In the genomic region with DNA sequence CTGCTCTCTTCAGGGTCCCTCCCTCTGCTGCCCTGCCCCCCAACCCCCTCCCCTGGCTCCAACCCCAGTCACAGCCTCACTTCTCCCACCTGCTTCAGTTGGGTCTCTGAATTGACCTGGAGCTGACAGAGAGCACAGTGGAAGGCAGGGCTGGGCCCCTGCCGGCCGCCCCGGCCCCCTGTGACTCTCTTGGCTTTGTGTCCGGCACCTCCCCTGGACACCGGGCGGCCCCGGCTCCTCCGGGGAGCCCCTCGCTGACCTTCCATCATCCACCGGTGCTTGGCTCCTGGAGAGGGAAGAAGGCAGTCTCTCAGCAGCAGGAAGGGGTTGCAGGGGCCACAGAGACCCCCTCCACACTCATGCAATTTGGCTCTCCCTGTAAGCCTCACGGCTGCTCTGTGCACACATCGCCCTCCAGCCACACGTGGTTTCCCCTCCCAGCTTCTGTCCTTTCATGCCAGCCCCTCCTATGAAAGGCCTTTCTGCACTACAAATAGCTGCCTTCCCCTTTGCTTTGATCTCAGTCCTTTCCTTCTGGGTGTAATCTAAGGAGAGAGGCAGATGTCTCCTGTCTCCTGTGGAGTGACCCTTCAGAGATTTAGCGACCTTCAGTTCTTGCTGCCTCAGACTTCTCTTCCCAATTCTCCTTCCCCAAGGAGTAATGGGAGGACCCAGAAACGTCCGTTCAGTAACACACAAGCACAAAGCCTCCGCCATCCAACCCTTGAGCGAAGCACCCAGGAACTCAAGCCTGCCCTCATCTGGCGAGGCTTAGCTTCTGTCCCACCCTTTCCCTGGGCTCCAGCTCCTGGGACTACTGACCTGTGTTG, we compare ENCODE assay signal across 11 cellular contexts. TPM values are rescaled to one million over a fixed set of nuclear protein-coding genes. Genes with fewer than 3 reads are reported as not detected.
DNase-seq lines count a peak whose midpoint lies in the region; ATAC-seq, FAIRE-seq and TF ChIP-seq lines count a peak whose summit lies in the region.
"Had no signal": no experiment of that assay in that cellular context is flagged by ENCODE, and none has a peak within 500 bp of the region (broad histone marks: within the 10 kb centered on the region; RNA-seq: fewer than 3 reads in every experiment).

No MANE protein-coding gene starts in this region.

- no peak overlapping the region for H3K4ac ChIP-seq in neuronal stem cell (ENCODE audit: low read length)

- H3K9me3 ChIP-seq in neuronal stem cell (replicated peaks in 1 of 2; ENCODE audit: control insufficient read depth in 2 of 2, insufficient read depth in 1 of 2, low read depth in 1 of 2, low read length in 2 of 2) (no peaks in the 10 kb centered on the region), heart left ventricle (no peaks in the 10 kb centered on the region)

- TF ChIP-seq CTCF in heart left ventricle (IDR thresholded peaks at IDR 0.05) = peak in 2 of 12 donors; percentile 10 to 12
- TF ChIP-seq CTCF in GM13976 (IDR thresholded peaks at IDR 0.05; ENCODE audit: borderline replicate concordance, control extremely low read depth, extremely low read depth, insufficient read depth, missing control alignments) = no peak

- H3K4me3 Mint-ChIP-seq in dendritic cell treated with granulocyte-macrophage colony-stimulating factor and Interleukin-4, amounts not matched to agents 40 ng/mL and 50 ng/mL, for 4 days = no peak overlapping the region

- H2BK5ac ChIP-seq in neuronal stem cell (ENCODE audit: low read length) = peak overlapping the region; percentile 42

- no peaks in the 10 kb centered on the region for H3K9me3 Mint-ChIP-seq in dendritic cell treated with granulocyte-macrophage colony-stimulating factor and Interleukin-4, amounts not matched to agents 40 ng/mL and 50 ng/mL, for 4 days

- H3K4me1 ChIP-seq in neuronal stem cell (ENCODE audit: control insufficient read depth in 2 of 2, insufficient read depth in 1 of 2, low read depth in 1 of 2, low read length in 2 of 2) (peaks cover 20 to 41% of the 10 kb centered on the region in 2 donors), heart left ventricle (peaks cover 0 to 30% (median 14%) of the 10 kb centered on the region in 12 donors)

- H3K27me3 Mint-ChIP-seq in dendritic cell treated with granulocyte-macrophage colony-stimulating factor and Interleukin-4, amounts not matched to agents 40 ng/mL and 50 ng/mL, for 4 days = no peaks in the 10 kb centered on the region

- H3K9ac ChIP-seq in neuronal stem cell (ENCODE audit: low read depth, low read length, poor library complexity) = peak overlapping the region; percentile 75
- H3K9ac ChIP-seq: KMS-11 had no signal

- H3K4me3 ChIP-seq in neuronal stem cell (ENCODE audit: low read length in 2 of 2) (peak overlapping the region in 1 of 2 donors; percentile 18), heart left ventricle (no peak overlapping the region)
- H3K4me3 ChIP-seq: dorsolateral prefrontal cortex had no signal

- H3K18ac ChIP-seq in neuronal stem cell (ENCODE audit: low read length) = peak overlapping the region; percentile 88

- intact Hi-C loops in dendritic cell treated with granulocyte-macrophage colony-stimulating factor and Interleukin-4, amounts not matched to agents 40 ng/mL and 50 ng/mL, for 4 days (cut with micrococcal nuclease) = loop anchor here (10.0 kb wide), 1 partner anchor 257 kb away; the partner anchor contains the start of gene STAT5A
- intact Hi-C loops in heart left ventricle (cut with DNase I) = loop anchor here in 7 of 10 donors (5.0 to 10.0 kb wide), 4 partner anchors 39 to 287 kb away; no protein-coding TSS in a partner anchor

- H3K27me3 ChIP-seq in neuronal stem cell (ENCODE audit: control insufficient read depth in 3 of 3, insufficient read depth in 3 of 3, low read depth in 1 of 3, low read length in 3 of 3) = no peaks in the 10 kb centered on the region
- peaks cover 0 to 9% (median 0%) of the 10 kb centered on the region in 9 donors for H3K27me3 ChIP-seq in heart left ventricle
- H3K27me3 ChIP-seq: dorsolateral prefrontal cortex had no signal

- no peak overlapping the region for H4K91ac ChIP-seq in neuronal stem cell (ENCODE audit: low read depth, low read length, poor library complexity)

- ATAC-seq in heart left ventricle = no peak
- no peak for ATAC-seq in HG02763 (IDR thresholded peaks at IDR 0.05; ENCODE audit: unreplicated experiment)
- no peak for ATAC-seq in HG02840 (IDR thresholded peaks at IDR 0.05; ENCODE audit: low FRiP score, unreplicated experiment)

- peak overlapping the region; percentile 12 for H3K14ac ChIP-seq in neuronal stem cell (ENCODE audit: low read length)

- H3K36me3 ChIP-seq in neuronal stem cell (replicated peaks in 1 of 2; ENCODE audit: control insufficient read depth in 2 of 2, insufficient read depth in 2 of 2, low read length in 2 of 2) (peaks cover 11 to 22% of the 10 kb centered on the region in 2 donors), heart left ventricle (peaks cover 0 to 14% (median 12%) of the 10 kb centered on the region in 9 donors)

- no peak overlapping the region for H4K8ac ChIP-seq in neuronal stem cell (ENCODE audit: low read depth, low read length)

- TF ChIP-seq POLR2A in heart left ventricle (IDR thresholded peaks at IDR 0.05) = no peak

- WGBS in neuronal stem cell (ENCODE audit: extremely low coverage in 2 of 2, insufficient read length in 2 of 2, insufficient replicate concordance in 1 of 2), 2 donors = no CpG with 5 or more reads among the region's 19 CpGs
- WGBS in heart left ventricle, 4 donors = 54 to 65% (median 56%) methylated on average over 16 to 19 of the region's 19 CpGs

- H3K36me3 Mint-ChIP-seq in dendritic cell treated with granulocyte-macrophage colony-stimulating factor and Interleukin-4, amounts not matched to agents 40 ng/mL and 50 ng/mL, for 4 days (ENCODE audit: low read depth) = peaks cover 26% of the 10 kb centered on the region

- no peak overlapping the region for H3K23ac ChIP-seq in neuronal stem cell (ENCODE audit: low read depth, low read length, poor library complexity)

- peak; percentile 70 for FAIRE-seq in G401.6 (lab: Jason Lieb, UNC)

- DNase-seq in MV-4-11 (lab: John Stamatoyannopoulos, UW) (peak; percentile 19), neuronal stem cell (ENCODE audit: low spot score) (no peak), heart left ventricle (no peak), GM13976 (ENCODE audit: low spot score) (no peak)
- DNase-seq: dorsolateral prefrontal cortex, substantia nigra had no signal

- H3K27ac ChIP-seq in neuronal stem cell (replicated peaks; ENCODE audit: low read length) (peak overlapping the region; percentile 55), heart left ventricle (no peak overlapping the region)
- H3K27ac ChIP-seq: dorsolateral prefrontal cortex, KMS-11 had no signal

- H3K4me1 Mint-ChIP-seq in dendritic cell treated with granulocyte-macrophage colony-stimulating factor and Interleukin-4, amounts not matched to agents 40 ng/mL and 50 ng/mL, for 4 days (ENCODE audit: low read depth) = peaks cover 53% of the 10 kb centered on the region

- in situ Hi-C loops in GM13976 (cut with MboI; ENCODE audit: low sequenced_read_pairs, unreplicated experiment) = loop anchor here (10.0 kb wide), 1 partner anchor 77 kb away; no protein-coding TSS in a partner anchor

- H2AFZ ChIP-seq in neuronal stem cell (ENCODE audit: low read length) = peak overlapping the region; percentile 86

- no peak overlapping the region for H3K4me2 ChIP-seq in neuronal stem cell (ENCODE audit: insufficient read depth, low read length, poor library complexity, severe bottlenecking)
- H3K4me2 ChIP-seq: KMS-11 had no signal

- H3K79me1 ChIP-seq in neuronal stem cell (ENCODE audit: low read depth, low read length) = peaks cover 2% of the 10 kb centered on the region

- peak overlapping the region; percentile 96 for H2AK5ac ChIP-seq in neuronal stem cell (ENCODE audit: low read depth, low read length)

- H3K27ac Mint-ChIP-seq in dendritic cell treated with granulocyte-macrophage colony-stimulating factor and Interleukin-4, amounts not matched to agents 40 ng/mL and 50 ng/mL, for 4 days = peak overlapping the region; percentile 43

- H2BK12ac ChIP-seq in neuronal stem cell (ENCODE audit: low read length) = no peak overlapping the region

- H2BK15ac ChIP-seq in neuronal stem cell (ENCODE audit: low read length) = peak overlapping the region; percentile 77

- no peak overlapping the region for H2BK120ac ChIP-seq in neuronal stem cell (ENCODE audit: low read depth, low read length)

RNA-seq across cellular contexts. Expression of gene NKIRAS2, which starts 8.3 kb away (rescaled TPM):
- polyA plus RNA-seq in neuronal stem cell (2013, experiment 1 of 2) = 49.7 TPM
- polyA plus RNA-seq in neuronal stem cell (2013, experiment 2 of 2) = 50.2 TPM
- 10 to 100 TPM; 50.6 to 78.9 (median 52.8) TPM for total RNA-seq in heart left ventricle
- 10 to 100 TPM; 66.7 to 73.0 TPM for polyA plus RNA-seq in heart left ventricle

RNA-seq across cellular contexts. Expression of gene DNAJC7, which starts 10.9 kb away (rescaled TPM):
- polyA plus RNA-seq in neuronal stem cell (2013, experiment 1 of 2) = 57.3 TPM
- 54.2 TPM for polyA plus RNA-seq in neuronal stem cell (2013, experiment 2 of 2)
- total RNA-seq in heart left ventricle = 10 to 100 TPM; 42.5 to 96.5 (median 70.5) TPM
- polyA plus RNA-seq in heart left ventricle = 100 to 1,000 TPM in 1 of 2 donors, 10 to 100 TPM in 1; 83.5 to 103 TPM

RNA-seq across cellular contexts. Expression of gene C17orf113, which starts 22.2 kb away (rescaled TPM):
- 2.4 TPM for polyA plus RNA-seq in neuronal stem cell (2013, experiment 1 of 2)
- 2.6 TPM for polyA plus RNA-seq in neuronal stem cell (2013, experiment 2 of 2)
- 1 to 10 TPM in 2 of 9 donors, under 1 TPM in 7; 0.28 to 1.2 (median 0.72) TPM for total RNA-seq in heart left ventricle
- under 1 TPM; 0.24 to 0.72 TPM for polyA plus RNA-seq in heart left ventricle
